8 cellular contexts compared by ENCODE assay signal in genomic region chr10:110642980-110643655, GRCh38. TPM values are rescaled to one million over a fixed set of nuclear protein-coding genes. Genes with fewer than 3 reads are reported as not detected.
DNase-seq lines count a peak whose midpoint lies in the region; ATAC-seq and TF ChIP-seq lines count a peak whose summit lies in the region.

No MANE protein-coding gene starts in this region.

- CTCF ChIA-PET in MCF 10A (lab: Yijun Ruan, JAX), result interaction anchor here (0.7 kb wide), 1 partner anchor 550 kb away, joined by 3 read pairs; no protein-coding TSS in a partner anchor

- no peak overlapping the region for H2AFZ ChIP-seq in ACC112 (ENCODE audit: low read length, unreplicated experiment)

- BruUV-seq in MCF 10A (replicated peaks; lab: Mats Ljungman, UMichigan), result no TSS peak

- H3K79me2 ChIP-seq in ACC112 (ENCODE audit: control insufficient read depth, insufficient read depth, low read length, unreplicated experiment), result no peaks in the 10 kb centered on the region

- H3K9ac ChIP-seq in HUES6 (ENCODE audit: low read length), result peak overlapping the region; percentile 85

- no peak for ATAC-seq in HG03521 (IDR thresholded peaks at IDR 0.05; ENCODE audit: unreplicated experiment)

- H3K36me3 Mint-ChIP-seq in MCF 10A (ENCODE audit: insufficient read depth, unreplicated experiment), result no peaks in the 10 kb centered on the region

- POLR2A ChIA-PET in MCF 10A (lab: Yijun Ruan, JAX), result interaction anchor here (0.7 kb wide), 1 partner anchor 796 kb away, joined by 3 read pairs; no protein-coding TSS in a partner anchor

- H3K4me1 Mint-ChIP-seq in MCF 10A (ENCODE audit: insufficient read depth, unreplicated experiment), result peaks cover 10% of the 10 kb centered on the region

- intact Hi-C loops in MCF 10A (cut with micrococcal nuclease), result no loop called here

- H3K4me1 ChIP-seq in ACC112 (ENCODE audit: control insufficient read depth, insufficient read depth, low read length, unreplicated experiment), result peaks cover 4% of the 10 kb centered on the region
- H3K4me1 ChIP-seq in HUES6 (ENCODE audit: control insufficient read depth, insufficient read depth, low read length), result peaks cover 25% of the 10 kb centered on the region
- H3K4me1 ChIP-seq in mesodermal cell (ENCODE audit: control insufficient read depth, insufficient read depth, low read length, poor library complexity, severe bottlenecking), result peaks cover 19% of the 10 kb centered on the region

- no peaks in the 10 kb centered on the region for H3K36me3 ChIP-seq in ACC112 (ENCODE audit: insufficient read depth, low read length)
- H3K36me3 ChIP-seq in HUES6 (ENCODE audit: control insufficient read depth, insufficient read depth, low read length), result no peaks in the 10 kb centered on the region
- H3K36me3 ChIP-seq in mesodermal cell (ENCODE audit: control insufficient read depth, insufficient read depth, low read length), result no peaks in the 10 kb centered on the region

- H3K4me3 Mint-ChIP-seq in MCF 10A (ENCODE audit: unreplicated experiment), result peak overlapping the region; percentile 34

- DNase-seq in MCF 10A (ENCODE audit: unreplicated experiment), result no peak
- DNase-seq in NCI-H82 treated with DMSO at 0.1 percent for 48 hours (lab: John Stamatoyannopoulos, UW; ENCODE audit: unreplicated experiment), result no peak
- no peak for DNase-seq in midbrain (lab: John Stamatoyannopoulos, UW)
- no peak for DNase-seq in SKM-1 (lab: John Stamatoyannopoulos, UW; ENCODE audit: unreplicated experiment)

- H3K27ac ChIP-seq in ACC112 (ENCODE audit: low read depth, low read length) (no peak overlapping the region), HUES6 (ENCODE audit: low read depth, low read length) (no peak overlapping the region), mesodermal cell (ENCODE audit: low read depth, low read length, severe bottlenecking) (no peak overlapping the region)

- peaks cover 53% of the 10 kb centered on the region for H3K27me3 ChIP-seq in ACC112 (ENCODE audit: insufficient read depth, low read length)
- H3K27me3 ChIP-seq in HUES6 (ENCODE audit: control insufficient read depth, insufficient read depth, low read length), result peaks cover 49% of the 10 kb centered on the region

- no peak for TF ChIP-seq CTCF in MCF 10A (IDR thresholded peaks at IDR 0.05; ENCODE audit: unreplicated experiment)

- H3K27ac Mint-ChIP-seq in MCF 10A (ENCODE audit: low read depth, unreplicated experiment), result no peak overlapping the region

- H3K9me3 ChIP-seq in HUES6 (ENCODE audit: control insufficient read depth, insufficient read depth, low read depth, low read length) (no peaks in the 10 kb centered on the region), mesodermal cell (ENCODE audit: control insufficient read depth, low read length) (no peaks in the 10 kb centered on the region)

- 1 to 2% methylated on average over 24 to 37 of the region's 43 CpGs for WGBS in mesodermal cell (ENCODE audit: insufficient coverage in 2 of 2), 2 experiments

- peaks cover 34% of the 10 kb centered on the region for H3K27me3 Mint-ChIP-seq in MCF 10A (ENCODE audit: insufficient read depth, unreplicated experiment)

- H3K9me3 Mint-ChIP-seq in MCF 10A (ENCODE audit: unreplicated experiment), result no peaks in the 10 kb centered on the region

- H3K4me3 ChIP-seq in ACC112 (ENCODE audit: low read depth, low read length) (peak overlapping the region; percentile 80), HUES6 (ENCODE audit: low read depth, low read length) (peak overlapping the region; percentile 91), mesodermal cell (ENCODE audit: extremely low read depth, insufficient read depth, low read length, poor library complexity, severe bottlenecking) (peak overlapping the region; percentile 61)

RNA-seq across cellular contexts. Expression of gene RBM20, which starts 1.0 kb away (rescaled TPM):
- not detected in 2 replicates for total RNA-seq in MCF 10A (2022)
- 2.7 TPM for polyA plus RNA-seq in mesodermal cell (2013, experiment 1 of 2)
- polyA plus RNA-seq in mesodermal cell (2013, experiment 2 of 2), result 2.9 TPM
